Comparison of ENCODE assay signal across 18 cellular contexts in the genomic region with DNA sequence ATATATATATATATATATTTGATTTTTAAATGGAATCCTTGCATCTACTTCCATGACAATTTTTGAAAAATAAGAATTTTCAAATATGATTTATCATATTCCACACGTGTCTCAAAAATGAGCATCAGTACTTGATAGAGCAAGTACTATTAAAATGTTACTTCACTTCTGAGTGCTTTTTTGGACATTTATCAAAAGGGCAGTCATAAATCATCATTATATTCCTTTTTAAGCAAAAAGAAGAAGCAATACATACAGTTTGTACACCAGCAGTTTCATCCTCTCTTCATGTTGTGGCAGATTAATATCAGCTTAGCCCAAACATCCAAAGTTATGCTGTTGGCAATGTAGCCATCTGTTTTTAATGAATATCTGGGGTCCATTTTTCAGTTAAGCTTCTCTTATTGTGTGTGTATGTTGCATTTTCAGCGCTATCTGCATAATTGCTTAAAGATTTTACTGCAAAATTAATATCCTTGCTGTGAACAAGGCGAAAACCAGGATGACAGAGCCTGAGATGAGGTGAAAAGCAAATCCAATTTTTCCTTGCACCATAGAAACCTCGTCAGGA.
"Had no signal": no experiment of that assay in that cellular context is flagged by ENCODE, and none has a peak within 500 bp of the region (broad histone marks: within the 10 kb centered on the region; RNA-seq: fewer than 3 reads in every experiment).

No MANE protein-coding gene starts in this region.

- H3K4me3 ChIP-seq: gastrocnemius medialis, lung, right lobe of liver, thoracic aorta, tibial nerve, upper lobe of left lung had no signal

- DNase-seq: effector CD8-positive, alpha-beta T cell; endodermal cell; foreskin fibroblast; gastrocnemius medialis; head of caudate nucleus; left ventricle myocardium superior; natural killer cell; right lobe of liver; small intestine; stimulated activated CD4-positive, alpha-beta T cell treated with anti-CD3 and anti-CD28 coated beads, Interleukin-15, amount 100 ng/mL, for 24 hours; stimulated activated CD4-positive, alpha-beta T cell treated with anti-CD3 and anti-CD28 coated beads, Interleukin-2, amount 100 ng/mL, for 48 hours; stimulated activated naive B cell treated with anti-CD40 and anti-IgM and Interleukin-4, amounts not matched to agents 10 μg/mL and 1 μg/mL and 100 μg/mL, for 72 hours; upper lobe of left lung had no signal

- H3K27ac ChIP-seq: epithelial cell of prostate, gastrocnemius medialis, parathyroid adenoma, right lobe of liver, thoracic aorta, tibial nerve, upper lobe of left lung had no signal

- H3K9ac ChIP-seq: parathyroid adenoma had no signal

- H3K36me3 ChIP-seq: gastrocnemius medialis, right lobe of liver, thoracic aorta, tibial nerve, upper lobe of left lung had no signal

- H3K9me3 ChIP-seq: gastrocnemius medialis, right lobe of liver, thoracic aorta, tibial nerve, upper lobe of left lung had no signal
